ENCODE assay signal across 12 cellular contexts in the genomic region with DNA sequence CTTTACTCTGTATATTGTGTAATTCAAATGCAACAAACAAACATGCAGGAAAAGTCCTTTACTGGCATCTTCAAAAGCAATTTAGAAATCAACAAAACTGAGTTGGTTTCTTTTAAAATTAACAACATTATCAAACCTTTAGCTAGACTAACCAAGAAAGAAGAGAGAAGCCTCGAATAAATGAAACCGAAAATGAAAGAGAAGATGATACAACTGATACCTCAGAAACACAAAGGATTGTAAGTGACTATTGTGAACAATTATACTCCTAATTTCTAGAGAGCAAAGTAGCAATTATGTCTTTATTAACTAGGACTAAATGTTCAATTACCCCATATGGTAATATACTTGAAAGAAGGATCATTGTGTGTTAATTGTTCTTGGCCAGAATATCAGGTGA. TPM values are rescaled to one million over a fixed set of nuclear protein-coding genes. Genes with fewer than 3 reads are reported as not detected.
DNase-seq lines count a peak whose midpoint lies in the region; ATAC-seq, FAIRE-seq and TF ChIP-seq lines count a peak whose summit lies in the region.
"Had no signal": no experiment of that assay in that cellular context is flagged by ENCODE, and none has a peak within 500 bp of the region (broad histone marks: within the 10 kb centered on the region; RNA-seq: fewer than 3 reads in every experiment).

No MANE protein-coding gene starts in this region.

- H3K4me1 ChIP-seq in gastrocnemius medialis, result no peaks in the 10 kb centered on the region
- H3K4me1 ChIP-seq: tibial nerve had no signal

- in situ Hi-C loops in gastrocnemius medialis (cut with MboI; ENCODE audit: low sequenced_read_pairs in 4 of 4), result no loop called here

- no peak overlapping the region for H3K4me3 ChIP-seq in gastrocnemius medialis
- H3K4me3 ChIP-seq: tibial nerve had no signal

- H3K27me3 ChIP-seq in gastrocnemius medialis, result no peaks in the 10 kb centered on the region
- H3K27me3 ChIP-seq: spleen, tibial nerve had no signal

- no peak for TF ChIP-seq POLR2A in GM12892 (IDR thresholded peaks at IDR 0.05; ENCODE audit: low read depth, low read length)
- no peak for TF ChIP-seq POLR2A in gastrocnemius medialis (IDR thresholded peaks at IDR 0.05)

- FAIRE-seq in GM12892 (lab: Jason Lieb, UNC), result peak; percentile 40

- intact Hi-C loops in dendritic cell treated with granulocyte-macrophage colony-stimulating factor and Interleukin-4, amounts not matched to agents 40 ng/mL and 50 ng/mL, for 4 days (cut with micrococcal nuclease), result no loop called here
- intact Hi-C loops in gastrocnemius medialis (cut with DNase I; ENCODE audit: low total_unique reads), result no loop called here

- no peaks in the 10 kb centered on the region for H3K36me3 ChIP-seq in gastrocnemius medialis
- H3K36me3 ChIP-seq: spleen, tibial nerve had no signal

- peaks cover 9% of the 10 kb centered on the region for H3K4me1 Mint-ChIP-seq in dendritic cell treated with granulocyte-macrophage colony-stimulating factor and Interleukin-4, amounts not matched to agents 40 ng/mL and 50 ng/mL, for 4 days (ENCODE audit: low read depth)

- H3K4me3 Mint-ChIP-seq in dendritic cell treated with granulocyte-macrophage colony-stimulating factor and Interleukin-4, amounts not matched to agents 40 ng/mL and 50 ng/mL, for 4 days, result peak overlapping the region; percentile 48
- H3K4me3 Mint-ChIP-seq: activated CD4-positive, alpha-beta T cell treated with anti-CD3 and anti-CD28 coated beads for 36 hours had no signal

- H3K27ac ChIP-seq in gastrocnemius medialis, result no peak overlapping the region
- H3K27ac ChIP-seq: tibial nerve had no signal

- DNase-seq in GM12892 (ENCODE audit: insufficient read length) (no peak), GM20000 (ENCODE audit: low spot score) (peak; percentile 29), mesenteric fat pad (ENCODE audit: low spot score) (no peak), gastrocnemius medialis (no peak), ureter (ENCODE audit: low spot score) (no peak)
- DNase-seq in stimulated activated CD4-positive, alpha-beta T cell treated with anti-CD3 and anti-CD28 coated beads, Interleukin-4, amount 100 ng/mL, for 24 hours, result no peak
- DNase-seq: activated CD4-positive, alpha-beta T cell treated with anti-CD3 and anti-CD28 coated beads for 36 hours; NCI-H82; spleen had no signal

- no peaks in the 10 kb centered on the region for H3K9me3 Mint-ChIP-seq in dendritic cell treated with granulocyte-macrophage colony-stimulating factor and Interleukin-4, amounts not matched to agents 40 ng/mL and 50 ng/mL, for 4 days

- TF ChIP-seq CTCF in GM20000 (IDR thresholded peaks at IDR 0.05; ENCODE audit: extremely low read depth, missing control alignments) (no peak), gastrocnemius medialis (IDR thresholded peaks at IDR 0.05 in 4 of 5, conservative IDR thresholded peaks at IDR 0.05 in 1 of 5) (no peak)

- no peak overlapping the region for H3K27ac Mint-ChIP-seq in dendritic cell treated with granulocyte-macrophage colony-stimulating factor and Interleukin-4, amounts not matched to agents 40 ng/mL and 50 ng/mL, for 4 days
- H3K27ac Mint-ChIP-seq: activated CD4-positive, alpha-beta T cell treated with anti-CD3 and anti-CD28 coated beads for 36 hours had no signal

- ATAC-seq in HG03432 (IDR thresholded peaks at IDR 0.05; ENCODE audit: unreplicated experiment) (peak; percentile 73), gastrocnemius medialis (no peak)
- ATAC-seq: activated CD4-positive, alpha-beta T cell treated with anti-CD3 and anti-CD28 coated beads for 36 hours had no signal

- no peaks in the 10 kb centered on the region for H3K9me3 ChIP-seq in gastrocnemius medialis
- H3K9me3 ChIP-seq: spleen, tibial nerve had no signal

- H3K27me3 Mint-ChIP-seq in dendritic cell treated with granulocyte-macrophage colony-stimulating factor and Interleukin-4, amounts not matched to agents 40 ng/mL and 50 ng/mL, for 4 days, result no peaks in the 10 kb centered on the region

- H3K36me3 Mint-ChIP-seq in dendritic cell treated with granulocyte-macrophage colony-stimulating factor and Interleukin-4, amounts not matched to agents 40 ng/mL and 50 ng/mL, for 4 days (ENCODE audit: low read depth), result no peaks in the 10 kb centered on the region

RNA-seq across cellular contexts. Expression of a gene that starts 49.2 kb away (rescaled TPM):
- 125 TPM for polyA plus RNA-seq in GM12892 (2012; ENCODE audit: missing spikeins)
- total RNA-seq in mesenteric fat pad, result 3.3 TPM
- total RNA-seq in gastrocnemius medialis, result 1 to 10 TPM in 1 of 4 donors, under 1 TPM in 3; 0.24 to 4.0 (median 0.90) TPM
- 13.9 TPM for total RNA-seq in ureter
- total RNA-seq: activated CD4-positive, alpha-beta T cell treated with anti-CD3 and anti-CD28 coated beads for 36 hours had no signal
